ENCODE assay signal across 15 cellular contexts in the genomic region with DNA sequence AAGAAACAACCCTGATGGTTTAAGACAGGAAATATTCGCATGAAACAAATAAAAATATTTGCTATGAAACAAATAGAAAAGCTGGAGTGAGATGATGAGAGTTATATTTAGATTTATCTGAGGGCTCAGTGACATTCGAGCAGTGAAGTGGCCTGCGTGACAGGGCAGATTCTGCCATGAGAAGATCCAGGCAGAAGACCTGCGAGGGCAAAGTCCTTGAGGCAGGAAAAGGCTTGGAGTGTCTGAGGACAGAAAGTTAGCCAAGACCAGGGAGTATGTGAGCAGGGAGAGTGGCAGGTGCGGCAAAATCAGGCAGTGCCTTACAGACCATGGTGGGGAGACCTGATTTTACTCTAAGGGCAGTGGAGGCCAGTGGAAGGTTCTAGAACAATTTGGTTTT.
DNase-seq lines count a peak whose midpoint lies in the region; ATAC-seq and TF ChIP-seq lines count a peak whose summit lies in the region.
"Had no signal": no experiment of that assay in that cellular context is flagged by ENCODE, and none has a peak within 500 bp of the region (broad histone marks: within the 10 kb centered on the region; RNA-seq: fewer than 3 reads in every experiment).

No MANE protein-coding gene starts in this region.

- H3K36me3 ChIP-seq in PC-3 (ENCODE audit: low read depth, low read length) (no peaks in the 10 kb centered on the region), gastrocnemius medialis (no peaks in the 10 kb centered on the region)

- CTCF ChIA-PET in PC-3 (lab: Charles Lee) = no interaction called here

- in situ Hi-C loops in gastrocnemius medialis (cut with MboI; ENCODE audit: low sequenced_read_pairs in 4 of 4) = loop anchor here in 3 of 4 donors (5.0 to 25.0 kb wide), 5 partner anchors 64 to 306 kb away; partner anchors contain the start of gene RIN2 (in 1 of the 3)

- no peak for TF ChIP-seq POLR2A in gastrocnemius medialis (IDR thresholded peaks at IDR 0.05)

- H3K36me3 Mint-ChIP-seq in dendritic cell treated with granulocyte-macrophage colony-stimulating factor and Interleukin-4, amounts not matched to agents 40 ng/mL and 50 ng/mL, for 4 days (ENCODE audit: low read depth) = no peaks in the 10 kb centered on the region
- H3K36me3 Mint-ChIP-seq: CD8-positive, alpha-beta T cell had no signal

- TF ChIP-seq CTCF in PC-3 (conservative IDR thresholded peaks at IDR 0.05; ENCODE audit: low read depth, low read length) = no peak
- no peak for TF ChIP-seq CTCF in gastrocnemius medialis (IDR thresholded peaks at IDR 0.05 in 4 of 5, conservative IDR thresholded peaks at IDR 0.05 in 1 of 5)

- H3K4me3 ChIP-seq in PC-3 (ENCODE audit: low read length) (no peak overlapping the region), right cardiac atrium (ENCODE audit: low read length) (no peak overlapping the region), gastrocnemius medialis (no peak overlapping the region)

- WGBS in right cardiac atrium = 74% methylated on average over 5 of the region's 5 CpGs

- no peaks in the 10 kb centered on the region for H3F3A ChIP-seq in PC-3 (ENCODE audit: low read length, unreplicated experiment)

- H3K79me2 ChIP-seq in PC-3 (ENCODE audit: low read length) = no peaks in the 10 kb centered on the region

- H3K9me3 ChIP-seq in PC-3 (ENCODE audit: low read length) (no peaks in the 10 kb centered on the region), right cardiac atrium (ENCODE audit: control insufficient read depth, low read length) (no peaks in the 10 kb centered on the region), gastrocnemius medialis (no peaks in the 10 kb centered on the region)

- H3K9me3 Mint-ChIP-seq in dendritic cell treated with granulocyte-macrophage colony-stimulating factor and Interleukin-4, amounts not matched to agents 40 ng/mL and 50 ng/mL, for 4 days = no peaks in the 10 kb centered on the region
- H3K9me3 Mint-ChIP-seq: CD8-positive, alpha-beta T cell had no signal

- no TSS peak for BruUV-seq in PC-3 (replicated peaks; lab: Mats Ljungman, UMichigan)

- intact Hi-C loops in PC-3 (cut with micrococcal nuclease) = loop anchor here (5.0 kb wide), 1 partner anchor 196 kb away; no protein-coding TSS in a partner anchor
- intact Hi-C loops in dendritic cell treated with granulocyte-macrophage colony-stimulating factor and Interleukin-4, amounts not matched to agents 40 ng/mL and 50 ng/mL, for 4 days (cut with micrococcal nuclease) = loop anchor here (5.0 kb wide), 1 partner anchor 36 kb away; no protein-coding TSS in a partner anchor
- intact Hi-C loops in right cardiac atrium (cut with DNase I) = loop anchor here (5.0 to 10.0 kb wide), 7 partner anchors 66 to 306 kb away; partner anchors contain the start of gene RIN2 (in 1 of the 4)
- intact Hi-C loops in gastrocnemius medialis (cut with DNase I; ENCODE audit: low total_unique reads) = loop anchor here (2.0 to 5.0 kb wide), 4 partner anchors 44 to 231 kb away; no protein-coding TSS in a partner anchor

- no peak for ATAC-seq in PC-3
- peak; percentile 32 to 36 for ATAC-seq in right cardiac atrium
- peak; percentile 55 to 60 for ATAC-seq in gastrocnemius medialis
- ATAC-seq in HG03280 (IDR thresholded peaks at IDR 0.05; ENCODE audit: unreplicated experiment) = no peak
- ATAC-seq: CD8-positive, alpha-beta T cell had no signal

- no peak overlapping the region for H3K4me3 Mint-ChIP-seq in dendritic cell treated with granulocyte-macrophage colony-stimulating factor and Interleukin-4, amounts not matched to agents 40 ng/mL and 50 ng/mL, for 4 days
- H3K4me3 Mint-ChIP-seq: CD8-positive, alpha-beta T cell had no signal

- H3K27ac ChIP-seq in PC-3 (ENCODE audit: low read length) (peak overlapping the region; percentile 86), right cardiac atrium (ENCODE audit: low read length) (peak overlapping the region; percentile 61), gastrocnemius medialis (peak overlapping the region; percentile 56 to 77 (median 72))

- H2AFZ ChIP-seq in PC-3 (ENCODE audit: low read length) = no peak overlapping the region

- H3K4me1 ChIP-seq in PC-3 (ENCODE audit: insufficient read depth, low read length) (peaks cover 38% of the 10 kb centered on the region), right cardiac atrium (ENCODE audit: control insufficient read depth, insufficient read depth, low read length) (peaks cover 4% of the 10 kb centered on the region), gastrocnemius medialis (peaks cover 21 to 23% of the 10 kb centered on the region in 2 donors)

- DNase-seq in PC-3 (no peak), right cardiac atrium (no peak), gastrocnemius medialis (peak; percentile 21 to 44), EL (no peak), hippocampal formation (lab: John Stamatoyannopoulos, UW) (no peak)
- DNase-seq: CD8-positive, alpha-beta T cell; MM.1S; NCI-H1105; NCI-H187; NCI-H2171; NCI-H510A; NCI-H82; RPMI8226 had no signal

- H3K4me1 Mint-ChIP-seq in dendritic cell treated with granulocyte-macrophage colony-stimulating factor and Interleukin-4, amounts not matched to agents 40 ng/mL and 50 ng/mL, for 4 days (ENCODE audit: low read depth) = peaks cover 66% of the 10 kb centered on the region

- no peaks in the 10 kb centered on the region for H3K27me3 Mint-ChIP-seq in dendritic cell treated with granulocyte-macrophage colony-stimulating factor and Interleukin-4, amounts not matched to agents 40 ng/mL and 50 ng/mL, for 4 days

- peak overlapping the region; percentile 57; the same call in 1 of the 2 replicates for H3K9ac ChIP-seq in PC-3 (ENCODE audit: low read length)

- H4K20me1 ChIP-seq in PC-3 (ENCODE audit: low read length) = no peaks in the 10 kb centered on the region

- peak overlapping the region; percentile 83 for H3K27ac Mint-ChIP-seq in dendritic cell treated with granulocyte-macrophage colony-stimulating factor and Interleukin-4, amounts not matched to agents 40 ng/mL and 50 ng/mL, for 4 days
- H3K27ac Mint-ChIP-seq: CD8-positive, alpha-beta T cell had no signal

- H3K27me3 ChIP-seq in PC-3 (ENCODE audit: low read length) (no peaks in the 10 kb centered on the region), right cardiac atrium (ENCODE audit: control insufficient read depth, insufficient read depth) (no peaks in the 10 kb centered on the region), gastrocnemius medialis (no peaks in the 10 kb centered on the region)

- no peaks in the 10 kb centered on the region for H3K9me2 ChIP-seq in PC-3 (replicated peaks; ENCODE audit: low read length)

- no peak overlapping the region for H3K4me2 ChIP-seq in PC-3 (ENCODE audit: low read length)

- POLR2A ChIA-PET in PC-3 (lab: Charles Lee; ENCODE audit: unreplicated experiment) = no interaction called here

Comparison
In these comparisons a context has a peak if more than half of its experiments do, and no peak if none do; other contexts are left out.
1. ATAC-seq: peak in right cardiac atrium (2 of 2) and gastrocnemius medialis (2 of 2); none in PC-3 (single experiment) and HG03280 (single experiment).
2. DNase-seq: peak in gastrocnemius medialis (2 of 2); none in PC-3 (single experiment), right cardiac atrium (0 of 3), EL (single experiment) and hippocampal formation (0 of 2).
3. Peak in every context shown above with its lines, with median percentiles within 50 percentile points of each other: H3K27ac ChIP-seq.